Comparison of ENCODE assay signal across 8 cellular contexts in genomic region chr10:70364001-70364771, GRCh38. TPM values are rescaled to one million over a fixed set of nuclear protein-coding genes. Genes with fewer than 3 reads are reported as not detected.
A peak's percentile ranks its signal among the peaks of the same experiment; 100 is the strongest.
DNase-seq lines count a peak whose midpoint lies in the region; ATAC-seq and TF ChIP-seq lines count a peak whose summit lies in the region.

No MANE protein-coding gene starts in this region.

- DNase-seq in DND-41 (peak; percentile 79), GOT3 (lab: John Stamatoyannopoulos, UW) (peak; percentile 75), MG63 (peak; percentile 94), SK-MEL-5 (ENCODE audit: low read depth, low spot score) (peak; percentile 85), omental fat pad (ENCODE audit: low spot score) (peak; percentile 68), suprapubic skin (ENCODE audit: low spot score in 2 of 2) (peak; percentile 95 to 97)
- peak; percentile 86 for DNase-seq in activated naive CD4-positive, alpha-beta T cell treated with Interleukin-2 at 50 U/mL for 16 hours

- in situ Hi-C loops in SK-MEL-5 (cut with HindIII; ENCODE audit: low pct_unique_long_range_greater_than_20kb, low sequenced_read_pairs) = no loop called here

- peaks cover 38% of the 10 kb centered on the region for H4K20me1 ChIP-seq in DND-41 (ENCODE audit: insufficient read depth, low read length)

- H3K27ac ChIP-seq in DND-41 (ENCODE audit: low read length) (peak overlapping the region; percentile 57; the same call in 1 of the 2 replicates), gastroesophageal sphincter (peak overlapping the region; percentile 74 to 91 (median 86)), suprapubic skin (peak overlapping the region; percentile 85)

- peaks cover 17% of the 10 kb centered on the region for H3K36me3 ChIP-seq in DND-41 (ENCODE audit: insufficient read depth, low read length)
- no peaks in the 10 kb centered on the region for H3K36me3 ChIP-seq in MG63
- H3K36me3 ChIP-seq in gastroesophageal sphincter = no peaks in the 10 kb centered on the region
- H3K36me3 ChIP-seq in suprapubic skin = no peaks in the 10 kb centered on the region

- H3K4me3 ChIP-seq in DND-41 (ENCODE audit: low read depth in 1 of 2, low read length in 2 of 2) (no peak overlapping the region), MG63 (no peak overlapping the region), gastroesophageal sphincter (peak overlapping the region in 1 of 2 donors; percentile 32), suprapubic skin (peak overlapping the region; percentile 20)

- H3K79me2 ChIP-seq in DND-41 (ENCODE audit: insufficient read depth, low read length) = peaks cover 55% of the 10 kb centered on the region

- 0% methylated on average over 9 of the region's 14 CpGs; no CpG with 5 or more reads in 1 of the 2 donors for WGBS in gastroesophageal sphincter (ENCODE audit: low coverage in 1 of 2), 2 donors
- WGBS in suprapubic skin = 4% methylated on average over 11 of the region's 14 CpGs

- H3K27me3 ChIP-seq in DND-41 (ENCODE audit: insufficient read depth, low read length, poor library complexity) (no peaks in the 10 kb centered on the region), MG63 (no peaks in the 10 kb centered on the region), gastroesophageal sphincter (no peaks in the 10 kb centered on the region), suprapubic skin (no peaks in the 10 kb centered on the region)

- peak; percentile 98 for ATAC-seq in DND-41 (ENCODE audit: insufficient read depth, low read depth)
- peak; percentile 99 for ATAC-seq in gastroesophageal sphincter
- ATAC-seq in omental fat pad (ENCODE audit: low FRiP score) = peak; percentile 99

- TF ChIP-seq CTCF in DND-41 (IDR thresholded peaks at IDR 0.05; ENCODE audit: borderline replicate concordance, extremely low read depth, low read length, poor library complexity, severe bottlenecking) (peak; percentile 93), gastroesophageal sphincter (IDR thresholded peaks at IDR 0.05) (peak; percentile 64 to 97 (median 96)), omental fat pad (IDR thresholded peaks at IDR 0.05) (peak in 2 of 3 donors; percentile 69 to 82), suprapubic skin (IDR thresholded peaks at IDR 0.05) (peak; percentile 87 to 96)

- TF ChIP-seq EP300 in gastroesophageal sphincter (IDR thresholded peaks at IDR 0.05) (no peak), suprapubic skin (IDR thresholded peaks at IDR 0.05) (no peak)

- H3K4me1 ChIP-seq in DND-41 (ENCODE audit: insufficient read depth, low read length) (peaks cover 9% of the 10 kb centered on the region), gastroesophageal sphincter (peaks cover 0 to 20% (median 8%) of the 10 kb centered on the region in 3 donors), suprapubic skin (peaks cover 15% of the 10 kb centered on the region)

- no peak overlapping the region for H3K9ac ChIP-seq in DND-41 (ENCODE audit: low read depth, low read length)

- no peak for TF ChIP-seq POLR2A in gastroesophageal sphincter (IDR thresholded peaks at IDR 0.05)
- no peak for TF ChIP-seq POLR2A in suprapubic skin (IDR thresholded peaks at IDR 0.05)

- H3K4me2 ChIP-seq in DND-41 (ENCODE audit: insufficient read depth, low read length) = no peak overlapping the region

- H3K9me3 ChIP-seq in DND-41 (ENCODE audit: insufficient read depth, low read length, severe bottlenecking) (no peaks in the 10 kb centered on the region), MG63 (no peaks in the 10 kb centered on the region), gastroesophageal sphincter (no peaks in the 10 kb centered on the region), suprapubic skin (no peaks in the 10 kb centered on the region)

- no peak overlapping the region for H2AFZ ChIP-seq in DND-41 (ENCODE audit: low read depth, low read length)

RNA-seq across cellular contexts. Expression of gene LRRC20, which starts 18.2 kb away (rescaled TPM):
- total RNA-seq in MG63 (2014; rRNA removed; shearing (Covaris generic); ENCODE audit: low replicate concordance) = 15.8 and 48.2 TPM in 2 replicates
- 4.8 and 6.0 TPM in 2 replicates for total RNA-seq in SK-MEL-5 (2014; rRNA removed; shearing (Covaris generic))
- 14.5 and 17.6 TPM in 2 replicates for polyA plus RNA-seq in SK-MEL-5 (2015; cell fraction: cytosol; rRNA removed)
- 8.9 and 12.9 TPM in 2 replicates for polyA plus RNA-seq in SK-MEL-5 (2015; cell fraction: nucleus; rRNA removed)
- total RNA-seq in gastroesophageal sphincter (10 to 100 TPM in 2 of 4 donors, 1 to 10 TPM in 2; 7.5 to 18.8 (median 10.1) TPM), omental fat pad (1 to 10 TPM; 2.0 to 5.8 (median 2.5) TPM), suprapubic skin (1 to 10 TPM; 2.4 to 6.5 (median 2.8) TPM)

RNA-seq across cellular contexts. Expression of gene EIF4EBP2, which starts 39.8 kb away (rescaled TPM):
- 5.1 and 6.1 TPM in 2 replicates for total RNA-seq in MG63 (2014; rRNA removed; shearing (Covaris generic); ENCODE audit: low replicate concordance)
- 14.3 and 14.5 TPM in 2 replicates for total RNA-seq in SK-MEL-5 (2014; rRNA removed; shearing (Covaris generic))
- 18.2 and 22.6 TPM in 2 replicates for polyA plus RNA-seq in SK-MEL-5 (2015; cell fraction: cytosol; rRNA removed)
- 10.0 and 10.7 TPM in 2 replicates for polyA plus RNA-seq in SK-MEL-5 (2015; cell fraction: nucleus; rRNA removed)
- total RNA-seq in gastroesophageal sphincter (10 to 100 TPM; 83.8 to 93.7 (median 90.6) TPM), omental fat pad (100 to 1,000 TPM; 104 to 195 (median 141) TPM), suprapubic skin (10 to 100 TPM; 71.7 to 91.6 (median 77.1) TPM)
